Comparison of ENCODE assay signal across 8 cellular contexts in the genomic region with DNA sequence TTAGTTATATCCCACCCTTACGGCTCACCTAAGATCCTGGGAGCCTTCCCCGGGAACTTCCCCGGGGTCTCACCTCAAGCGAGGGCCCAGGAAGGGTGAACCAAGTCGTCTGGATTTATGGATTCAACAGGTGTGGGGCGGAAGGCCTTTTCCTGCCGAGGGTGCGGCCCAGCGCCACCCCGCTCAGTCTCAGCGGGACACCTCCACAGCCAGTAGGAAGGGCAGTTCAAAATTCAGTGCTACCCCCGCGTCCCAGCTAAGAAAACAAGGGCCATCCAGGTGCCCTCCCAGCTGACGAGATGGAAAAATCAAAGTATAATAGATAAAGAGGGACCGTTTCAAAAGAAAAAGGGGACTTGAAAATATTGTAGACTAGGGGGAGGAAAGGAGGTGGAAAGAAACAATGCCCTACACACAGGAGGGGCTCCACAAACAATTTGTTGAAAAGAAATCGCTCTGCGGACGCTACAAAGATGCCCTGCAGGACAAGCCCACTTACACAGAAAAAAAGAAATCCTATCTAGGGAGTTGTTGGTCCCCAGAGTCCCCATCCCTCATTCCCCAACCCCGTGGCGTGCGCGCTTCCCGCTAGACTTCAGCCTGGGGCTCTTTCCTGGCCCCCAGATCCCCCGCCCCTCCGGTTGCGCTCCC. TPM values are rescaled to one million over a fixed set of nuclear protein-coding genes. Genes with fewer than 3 reads are reported as not detected.
A peak's percentile ranks its signal among the peaks of the same experiment; 100 is the strongest.
DNase-seq lines count a peak whose midpoint lies in the region; ATAC-seq and TF ChIP-seq lines count a peak whose summit lies in the region.

No MANE protein-coding gene starts in this region.

- no peak for ATAC-seq in activated T-cell treated with anti-CD3 and anti-CD28 coated beads, Interleukin-2, amount 50 U/mL, for 4 hours
- ATAC-seq in activated naive CD8-positive, alpha-beta T cell treated with anti-CD3 and anti-CD28 coated beads, Interleukin-2, amount 50 U/mL, for 24 hours: no peak
- no peak for ATAC-seq in GM18520 (IDR thresholded peaks at IDR 0.05; ENCODE audit: unreplicated experiment)
- no peak for ATAC-seq in HG02981 (IDR thresholded peaks at IDR 0.05; ENCODE audit: unreplicated experiment)

- TF ChIP-seq POLR2A in suprapubic skin (IDR thresholded peaks at IDR 0.05): no peak

- peaks cover 3% of the 10 kb centered on the region for H3K27me3 Mint-ChIP-seq in activated T-cell treated with anti-CD3 and anti-CD28 coated beads, Interleukin-2, amount 50 U/mL, for 4 hours (ENCODE audit: low read depth)
- peaks cover 9% of the 10 kb centered on the region for H3K27me3 Mint-ChIP-seq in activated naive CD8-positive, alpha-beta T cell treated with anti-CD3 and anti-CD28 coated beads, Interleukin-2, amount 50 U/mL, for 24 hours

- TF ChIP-seq CTCF in suprapubic skin (IDR thresholded peaks at IDR 0.05): no peak

- H3K27me3 ChIP-seq in suprapubic skin: no peaks in the 10 kb centered on the region

- peak overlapping the region; percentile 93 for H3K27ac ChIP-seq in suprapubic skin

- no peak for TF ChIP-seq EP300 in suprapubic skin (IDR thresholded peaks at IDR 0.05)

- 26% methylated on average over 26 of the region's 26 CpGs for WGBS in suprapubic skin

- no peaks in the 10 kb centered on the region for H3K36me3 ChIP-seq in suprapubic skin

- H3K4me1 Mint-ChIP-seq in activated T-cell treated with anti-CD3 and anti-CD28 coated beads, Interleukin-2, amount 50 U/mL, for 4 hours (ENCODE audit: low read depth): peaks cover 63% of the 10 kb centered on the region
- peaks cover 67% of the 10 kb centered on the region for H3K4me1 Mint-ChIP-seq in activated naive CD8-positive, alpha-beta T cell treated with anti-CD3 and anti-CD28 coated beads, Interleukin-2, amount 50 U/mL, for 24 hours

- H3K4me3 Mint-ChIP-seq in activated T-cell treated with anti-CD3 and anti-CD28 coated beads, Interleukin-2, amount 50 U/mL, for 4 hours: peak overlapping the region; percentile 89
- H3K4me3 Mint-ChIP-seq in activated naive CD8-positive, alpha-beta T cell treated with anti-CD3 and anti-CD28 coated beads, Interleukin-2, amount 50 U/mL, for 24 hours: peak overlapping the region; percentile 95

- no peak for DNase-seq in activated T-cell treated with anti-CD3 and anti-CD28 coated beads, Interleukin-2, amount 50 U/mL, for 4 hours
- DNase-seq in activated T-cell treated with anti-CD3 and anti-CD28 coated beads, Interleukin-2, amount 50 U/mL, for 1 hour: no peak
- DNase-seq in activated naive CD8-positive, alpha-beta T cell treated with anti-CD3 and anti-CD28 coated beads, Interleukin-2, amount 50 U/mL, for 24 hours: no peak
- peak; percentile 37 for DNase-seq in left kidney (ENCODE audit: low read depth, low spot score)
- no peak for DNase-seq in suprapubic skin (ENCODE audit: low spot score in 2 of 2)
- no peak for DNase-seq in NCI-H446 (lab: John Stamatoyannopoulos, UW)

- H3K27ac Mint-ChIP-seq in activated naive CD8-positive, alpha-beta T cell treated with anti-CD3 and anti-CD28 coated beads, Interleukin-2, amount 50 U/mL, for 24 hours: peak overlapping the region; percentile 95

- H3K4me1 ChIP-seq in suprapubic skin: peaks cover 57% of the 10 kb centered on the region

- peaks cover 15% of the 10 kb centered on the region for H3K36me3 Mint-ChIP-seq in activated T-cell treated with anti-CD3 and anti-CD28 coated beads, Interleukin-2, amount 50 U/mL, for 4 hours (ENCODE audit: insufficient read depth)
- H3K36me3 Mint-ChIP-seq in activated naive CD8-positive, alpha-beta T cell treated with anti-CD3 and anti-CD28 coated beads, Interleukin-2, amount 50 U/mL, for 24 hours (ENCODE audit: low read depth): peaks cover 35% of the 10 kb centered on the region

- peak overlapping the region; percentile 73 for H3K4me3 ChIP-seq in suprapubic skin

- no peaks in the 10 kb centered on the region for H3K9me3 Mint-ChIP-seq in activated T-cell treated with anti-CD3 and anti-CD28 coated beads, Interleukin-2, amount 50 U/mL, for 4 hours
- no peaks in the 10 kb centered on the region for H3K9me3 Mint-ChIP-seq in activated naive CD8-positive, alpha-beta T cell treated with anti-CD3 and anti-CD28 coated beads, Interleukin-2, amount 50 U/mL, for 24 hours

- no peaks in the 10 kb centered on the region for H3K9me3 ChIP-seq in suprapubic skin

RNA-seq across cellular contexts. Expression of a gene that starts 1.3 kb away (rescaled TPM):
- 100 to 1,000 TPM; 135 to 141 (median 140) TPM for total RNA-seq in activated T-cell treated with anti-CD3 and anti-CD28 coated beads, Interleukin-2, amount 50 U/mL, for 4 hours
- total RNA-seq in suprapubic skin: 1,000 to 10,000 TPM in 1 of 4 donors, 100 to 1,000 TPM in 3; 466 to 1,239 (median 686) TPM
